Comparison of ENCODE assay signal across 26 cellular contexts in genomic region chr11:134938212-134938611, GRCh38.
DNase-seq lines count a peak whose midpoint lies in the region; ATAC-seq, FAIRE-seq and TF ChIP-seq lines count a peak whose summit lies in the region.
"Had no signal": no experiment of that assay in that cellular context is flagged by ENCODE, and none has a peak within 500 bp of the region (broad histone marks: within the 10 kb centered on the region; RNA-seq: fewer than 3 reads in every experiment).

No MANE protein-coding gene starts in this region.

- H3K4me3 Mint-ChIP-seq in MCF 10A (ENCODE audit: unreplicated experiment) = no peak overlapping the region
- H3K4me3 Mint-ChIP-seq: CD14-positive monocyte; CD4-positive, alpha-beta T cell; CD8-positive, alpha-beta memory T cell; GM23338; HFFc6 had no signal

- H2AK5ac ChIP-seq in H1 (ENCODE audit: low read depth, low read length) = no peak overlapping the region

- H3K9ac ChIP-seq in H1 (replicated peaks in 1 of 4; ENCODE audit: extremely low read depth in 1 of 4, low read depth in 3 of 4, low read length in 3 of 4) = no peak overlapping the region
- H3K9ac ChIP-seq: BLaER1 treated with 17β-estradiol and CSF1 and Interleukin-3, amounts not matched to agents 10 nM and 100 nM had no signal

- 71% methylated on average over 1 of the region's 1 CpG; no CpG with 5 or more reads in 1 of the 2 experiments for WGBS in H1 (ENCODE audit: extremely low coverage in 1 of 2, insufficient coverage in 1 of 2, insufficient read length in 1 of 2, insufficient replicate concordance in 2 of 2, low coverage in 1 of 2, low lambda C conversion rate in 2 of 2, missing lambda C conversion rate in 1 of 2), 2 experiments
- WGBS in right lobe of liver (ENCODE audit: insufficient coverage, low coverage, low lambda C conversion rate, missing lambda C conversion rate) = no CpG with 5 or more reads among the region's 1 CpG

- no peak overlapping the region for H4K5ac ChIP-seq in H1 (ENCODE audit: insufficient read length, low read depth, low read length)

- no peak overlapping the region for H3K27ac Mint-ChIP-seq in MCF 10A (ENCODE audit: low read depth, unreplicated experiment)
- H3K27ac Mint-ChIP-seq: CD14-positive monocyte; CD4-positive, alpha-beta T cell; CD8-positive, alpha-beta memory T cell; GM23338; HFFc6 had no signal

- no peak overlapping the region for H3K18ac ChIP-seq in H1 (ENCODE audit: extremely low read depth, low read length)

- no peaks in the 10 kb centered on the region for H3K27me3 Mint-ChIP-seq in MCF 10A (ENCODE audit: insufficient read depth, unreplicated experiment)

- no peak overlapping the region for H3K4me2 ChIP-seq in H1 (ENCODE audit: insufficient read depth in 1 of 2, low read depth in 2 of 2, low read length in 2 of 2)
- H3K4me2 ChIP-seq: A549; BLaER1 treated with 17β-estradiol and CSF1 and Interleukin-3, amounts not matched to agents 10 nM and 100 nM; GM23338 had no signal

- no TSS peak for BruUV-seq in MCF 10A (replicated peaks; lab: Mats Ljungman, UMichigan)

- peaks cover 10% of the 10 kb centered on the region for H3K36me3 Mint-ChIP-seq in MCF 10A (ENCODE audit: insufficient read depth, unreplicated experiment)
- H3K36me3 Mint-ChIP-seq: CD14-positive monocyte; CD8-positive, alpha-beta memory T cell had no signal

- no peak overlapping the region for H2AFZ ChIP-seq in H1 (ENCODE audit: low read length)
- H2AFZ ChIP-seq: GM23338 had no signal

- no peaks in the 10 kb centered on the region for H3K4me1 Mint-ChIP-seq in MCF 10A (ENCODE audit: insufficient read depth, unreplicated experiment)
- H3K4me1 Mint-ChIP-seq: CD14-positive monocyte; CD8-positive, alpha-beta memory T cell had no signal

- H3K79me1 ChIP-seq in H1 (ENCODE audit: low read depth, low read length) = no peaks in the 10 kb centered on the region

- H4K20me1 ChIP-seq in H1 (replicated peaks in 1 of 2; ENCODE audit: control insufficient read depth in 1 of 2, insufficient read depth in 2 of 2, low read length in 2 of 2) = no peaks in the 10 kb centered on the region
- H4K20me1 ChIP-seq: BLaER1 treated with 17β-estradiol and CSF1 and Interleukin-3, amounts not matched to agents 10 nM and 100 nM had no signal

- TF ChIP-seq CTCF in MCF 10A (IDR thresholded peaks at IDR 0.05; ENCODE audit: unreplicated experiment) (no peak), breast epithelium (IDR thresholded peaks at IDR 0.05) (no peak), H1 (IDR thresholded peaks at IDR 0.05; ENCODE audit: control extremely low read depth in 1 of 3, insufficient read depth in 1 of 3, low read depth in 1 of 3, low read length in 3 of 3) (no peak), upper lobe of right lung (IDR thresholded peaks at IDR 0.05) (no peak), GM13977 (IDR thresholded peaks at IDR 0.05; ENCODE audit: extremely low read depth, insufficient read depth, missing control alignments) (no peak), right lobe of liver (IDR thresholded peaks at IDR 0.05) (no peak)

- H3K36me3 ChIP-seq in breast epithelium (no peaks in the 10 kb centered on the region), H1 (ENCODE audit: control insufficient read depth in 2 of 4, insufficient read depth in 4 of 4, low read length in 3 of 4) (no peaks in the 10 kb centered on the region), upper lobe of right lung (no peaks in the 10 kb centered on the region), right lobe of liver (no peaks in the 10 kb centered on the region)
- H3K36me3 ChIP-seq: BE2C; BLaER1 treated with 17β-estradiol and CSF1 and Interleukin-3, amounts not matched to agents 10 nM and 100 nM; HAP-1 had no signal

- no peaks in the 10 kb centered on the region for H3K9me3 ChIP-seq in breast epithelium
- H3K9me3 ChIP-seq in H1 (ENCODE audit: insufficient read depth in 2 of 2, low read depth in 1 of 2, low read length in 1 of 2) = peaks cover 0 to 9% of the 10 kb centered on the region in 2 experiments; a peak in 1 of 4 replicates
- no peaks in the 10 kb centered on the region for H3K9me3 ChIP-seq in upper lobe of right lung
- H3K9me3 ChIP-seq in right lobe of liver = no peaks in the 10 kb centered on the region
- H3K9me3 ChIP-seq: A549, BE2C, HAP-1 had no signal

- H3K27ac ChIP-seq in breast epithelium (no peak overlapping the region), H1 (ENCODE audit: low read depth, low read length) (no peak overlapping the region), upper lobe of right lung (no peak overlapping the region), right lobe of liver (no peak overlapping the region)
- H3K27ac ChIP-seq: A549; BLaER1 treated with 17β-estradiol and CSF1 and Interleukin-3, amounts not matched to agents 10 nM and 100 nM had no signal

- H3K23ac ChIP-seq in H1 (ENCODE audit: insufficient read length) = no peak overlapping the region

- no peak overlapping the region for H3K56ac ChIP-seq in H1 (replicated peaks; ENCODE audit: insufficient read length, low read depth, low read length)

- H3K4ac ChIP-seq in H1 (replicated peaks; ENCODE audit: insufficient read length, low read depth, low read length) = no peak overlapping the region

- no peak overlapping the region for H2BK5ac ChIP-seq in H1 (ENCODE audit: low read depth, low read length)

- no peak overlapping the region for H2BK12ac ChIP-seq in H1 (ENCODE audit: low read depth, low read length)

- H3K23me2 ChIP-seq in H1 (ENCODE audit: low read depth, low read length) = no peaks in the 10 kb centered on the region

- TF ChIP-seq POLR2A in breast epithelium (IDR thresholded peaks at IDR 0.05) = no peak
- no peak for TF ChIP-seq POLR2A in H1 (IDR thresholded peaks at IDR 0.05; ENCODE audit: control extremely low read depth in 1 of 2, low read depth in 2 of 2, low read length in 2 of 2)
- no peak for TF ChIP-seq POLR2A in right lobe of liver (IDR thresholded peaks at IDR 0.05)

- intact Hi-C loops in MCF 10A (cut with micrococcal nuclease) = no loop called here
- intact Hi-C loops in breast epithelium (cut with DNase I; ENCODE audit: low total_unique reads) = no loop called here
- intact Hi-C loops in upper lobe of right lung (cut with DNase I) = no loop called here
- intact Hi-C loops in right lobe of liver (cut with DNase I) = no loop called here

- H3K4me3 ChIP-seq in breast epithelium = no peak overlapping the region
- H3K4me3 ChIP-seq in H1 (ENCODE audit: extremely low read depth in 1 of 4, insufficient read depth in 2 of 4, low read depth in 3 of 4, low read length in 4 of 4) = no peak overlapping the region
- H3K4me3 ChIP-seq in upper lobe of right lung = no peak overlapping the region
- no peak overlapping the region for H3K4me3 ChIP-seq in right lobe of liver
- H3K4me3 ChIP-seq: A549; BLaER1 treated with 17β-estradiol and CSF1 and Interleukin-3, amounts not matched to agents 10 nM and 100 nM; GM12878; GM23338; HAP-1 had no signal

- TF ChIP-seq EP300 in H1 (IDR thresholded peaks at IDR 0.05; ENCODE audit: borderline replicate concordance in 1 of 2, low read depth in 2 of 2, low read length in 2 of 2) = no peak

- no peak overlapping the region for H4K91ac ChIP-seq in H1 (replicated peaks; ENCODE audit: insufficient read length, low read length)

- H3K27me3 ChIP-seq in breast epithelium (no peaks in the 10 kb centered on the region), H1 (replicated peaks in 1 of 4; ENCODE audit: control insufficient read depth in 3 of 4, extremely low read depth in 1 of 4, insufficient read depth in 3 of 4, low read length in 3 of 4) (no peaks in the 10 kb centered on the region), upper lobe of right lung (no peaks in the 10 kb centered on the region), right lobe of liver (no peaks in the 10 kb centered on the region)
- H3K27me3 ChIP-seq: BE2C had no signal

- ATAC-seq in upper lobe of right lung = peak; percentile 21
- no peak for ATAC-seq in right lobe of liver
- ATAC-seq: A549, GM12878, GM23338 had no signal

- in situ Hi-C loops in GM13977 (cut with MboI; ENCODE audit: low pct_unique_long_range_greater_than_20kb, low sequenced_read_pairs, unreplicated experiment) = no loop called here

- POLR2A ChIA-PET in MCF 10A (lab: Yijun Ruan, JAX) = no interaction called here
- POLR2A ChIA-PET in H1 (lab: Charles Lee; ENCODE audit: partially characterized antibody) = no interaction called here

- H3K9me3 Mint-ChIP-seq in MCF 10A (ENCODE audit: unreplicated experiment) = peaks cover 22% of the 10 kb centered on the region
- H3K9me3 Mint-ChIP-seq: CD4-positive, alpha-beta T cell; CD8-positive, alpha-beta memory T cell had no signal

- no peak overlapping the region for H2BK15ac ChIP-seq in H1 (ENCODE audit: low read length)

- no peak overlapping the region for H4K8ac ChIP-seq in H1 (ENCODE audit: extremely low read depth, insufficient read depth, low read length)

- no peak overlapping the region for H3K14ac ChIP-seq in H1 (ENCODE audit: insufficient read length)

- TF ChIP-seq RAD21 in H1 (IDR thresholded peaks at IDR 0.05 in 1 of 2, conservative IDR thresholded peaks at IDR 0.05 in 1 of 2; ENCODE audit: low read depth in 2 of 2, low read length in 2 of 2) = no peak

- no peak overlapping the region for H2BK120ac ChIP-seq in H1 (replicated peaks; ENCODE audit: low read depth, low read length)

- H3K4me1 ChIP-seq in breast epithelium (no peaks in the 10 kb centered on the region), H1 (replicated peaks in 1 of 4; ENCODE audit: control insufficient read depth in 3 of 4, insufficient read depth in 4 of 4, low read length in 3 of 4) (peaks cover 2 to 11% (median 8%) of the 10 kb centered on the region in 4 experiments; a peak in 6 of 7 replicates), upper lobe of right lung (peaks cover 4% of the 10 kb centered on the region), right lobe of liver (no peaks in the 10 kb centered on the region)
- H3K4me1 ChIP-seq: A549; BE2C; BLaER1 treated with 17β-estradiol and CSF1 and Interleukin-3, amounts not matched to agents 10 nM and 100 nM had no signal

- DNase-seq in MCF 10A (ENCODE audit: unreplicated experiment) = peak; percentile 27
- DNase-seq in breast epithelium (ENCODE audit: low spot score in 2 of 2) = no peak
- DNase-seq in H1 (ENCODE audit: low read depth in 1 of 2, low spot score in 2 of 2) = no peak
- DNase-seq in upper lobe of right lung = no peak
- DNase-seq in GM13977 (ENCODE audit: low spot score) = no peak
- no peak for DNase-seq in right lobe of liver
- DNase-seq: 8988T; ACHN; AML-193; BE2C; CD4-positive, alpha-beta T cell; CD8-positive, alpha-beta memory T cell; DMS 273 treated with DMSO at 0.1 percent for 48 hours; DMS79; EL; GDM1; HFFc6 had no signal

- CTCF ChIA-PET in MCF 10A (lab: Yijun Ruan, JAX) = interaction anchor here (0.6 kb wide), 1 partner anchor 707 kb away, joined by 3 read pairs; no protein-coding TSS in a partner anchor
- CTCF ChIA-PET in H1 (lab: Charles Lee; ENCODE audit: partially characterized antibody) = interaction anchor here (0.7 to 1.7 kb wide), 8 partner anchors 16 to 500 kb away, joined by 3 to 5 read pairs (median 3); no protein-coding TSS in a partner anchor

- H2BK20ac ChIP-seq in H1 (ENCODE audit: low read length) = no peak overlapping the region

- FAIRE-seq in H1 (lab: Jason Lieb, UNC) = peak; percentile 32
- FAIRE-seq: A549, D721Med, GM12878, GM18507, H54 had no signal

- H3K79me2 ChIP-seq in H1 (ENCODE audit: control insufficient read depth in 1 of 2, insufficient read depth in 2 of 2, low read length in 2 of 2) = no peaks in the 10 kb centered on the region

TF ChIP-seq in H1, 55 proteins besides CTCF, POLR2A, EP300 and RAD21 (continues in another document):
- no peak for TF ChIP-seq SIN3A (conservative IDR thresholded peaks at IDR 0.05 in 1 of 2, IDR thresholded peaks at IDR 0.05 in 1 of 2; ENCODE audit: low read depth in 1 of 2, low read length in 2 of 2)
